In genomic region chr7:42572046-42572445, GRCh38 we compare ENCODE assay signal across 19 cellular contexts.
DNase-seq lines count a peak whose midpoint lies in the region; ATAC-seq and TF ChIP-seq lines count a peak whose summit lies in the region.
"Had no signal": no experiment of that assay in that cellular context is flagged by ENCODE, and none has a peak within 500 bp of the region (broad histone marks: within the 10 kb centered on the region; RNA-seq: fewer than 3 reads in every experiment).

No MANE protein-coding gene starts in this region.

- no peaks in the 10 kb centered on the region for H3K9me3 Mint-ChIP-seq in activated CD4-positive, alpha-beta memory T cell treated with anti-CD3 and anti-CD28 coated beads for 36 hours

- no peaks in the 10 kb centered on the region for H3K27me3 Mint-ChIP-seq in activated CD4-positive, alpha-beta memory T cell treated with anti-CD3 and anti-CD28 coated beads for 36 hours

- H3K4me3 Mint-ChIP-seq in activated CD4-positive, alpha-beta memory T cell treated with anti-CD3 and anti-CD28 coated beads for 36 hours: no peak overlapping the region

- peak overlapping the region; percentile 11 for H3K9ac ChIP-seq in SK-N-MC (ENCODE audit: insufficient read length)

- H3K4me1 Mint-ChIP-seq in activated CD4-positive, alpha-beta memory T cell treated with anti-CD3 and anti-CD28 coated beads for 36 hours (ENCODE audit: low read depth): no peaks in the 10 kb centered on the region

- H3K27ac ChIP-seq in SK-N-MC (no peak overlapping the region), osteoblast (ENCODE audit: low read depth, low read length) (no peak overlapping the region)

- no peak for TF ChIP-seq CTCF in osteoblast (IDR thresholded peaks at IDR 0.05; ENCODE audit: extremely low read depth, low read depth, low read length)

- H3K9me3 ChIP-seq in SK-N-MC (ENCODE audit: low read depth, low read length) (no peaks in the 10 kb centered on the region), osteoblast (ENCODE audit: low read depth, low read length) (no peaks in the 10 kb centered on the region)
- H3K9me3 ChIP-seq: Caco-2, HAP-1 had no signal

- no peaks in the 10 kb centered on the region for H3K79me2 ChIP-seq in osteoblast (ENCODE audit: insufficient read depth, low read length)

- POLR2A ChIA-PET in activated CD4-positive, alpha-beta memory T cell treated with anti-CD3 and anti-CD28 coated beads for 36 hours (lab: Charles Lee): no interaction called here

- peak overlapping the region; percentile 47 for H2AFZ ChIP-seq in osteoblast (ENCODE audit: low read length)

- H3K27ac Mint-ChIP-seq in activated CD4-positive, alpha-beta memory T cell treated with anti-CD3 and anti-CD28 coated beads for 36 hours: no peak overlapping the region

- no peaks in the 10 kb centered on the region for H3K4me1 ChIP-seq in osteoblast (ENCODE audit: insufficient read depth, low read length)
- H3K4me1 ChIP-seq: Caco-2, HAP-1 had no signal

- intact Hi-C loops in activated CD4-positive, alpha-beta memory T cell treated with anti-CD3 and anti-CD28 coated beads for 36 hours (cut with micrococcal nuclease): no loop called here

- H3K4me2 ChIP-seq in osteoblast (ENCODE audit: insufficient read depth, low read length): peak overlapping the region; percentile 48

- H3K4me3 ChIP-seq in SK-N-MC (peak overlapping the region; percentile 69), osteoblast (ENCODE audit: insufficient read depth, low read length) (peak overlapping the region; percentile 17)
- H3K4me3 ChIP-seq: HAP-1 had no signal

- DNase-seq in H4 (ENCODE audit: low spot score) (peak; percentile 92), SK-N-MC (ENCODE audit: low read depth, low spot score) (peak; percentile 89), foreskin melanocyte (peak; percentile 57), osteoblast (ENCODE audit: insufficient read length, low spot score, missing footprints) (no peak), hippocampal formation (lab: John Stamatoyannopoulos, UW) (no peak)
- DNase-seq in activated CD4-positive, alpha-beta memory T cell treated with anti-CD3 and anti-CD28 coated beads for 36 hours: no peak
- DNase-seq: ACHN, Caco-2, GDM1, NCI-H1417, NCI-H187, NCI-H2107, NCI-H510A, NCI-H748 treated with DMSO at 0.1 percent for 48 hours, OCI-M1, SHP77 had no signal

- no peak for ATAC-seq in HG03520 (IDR thresholded peaks at IDR 0.05; ENCODE audit: unreplicated experiment)
- no peak for ATAC-seq in HG03521 (IDR thresholded peaks at IDR 0.05; ENCODE audit: unreplicated experiment)

- CTCF ChIA-PET in activated CD4-positive, alpha-beta memory T cell treated with anti-CD3 and anti-CD28 coated beads for 36 hours (lab: Charles Lee): no interaction called here

- H3K27me3 ChIP-seq in osteoblast (ENCODE audit: insufficient read depth, low read length): peaks cover 7% of the 10 kb centered on the region

- H4K20me1 ChIP-seq in osteoblast (ENCODE audit: insufficient read depth, low read length): no peaks in the 10 kb centered on the region

- no peaks in the 10 kb centered on the region for H3K36me3 ChIP-seq in SK-N-MC (ENCODE audit: insufficient read depth, low read length)
- no peaks in the 10 kb centered on the region for H3K36me3 ChIP-seq in osteoblast (ENCODE audit: insufficient read depth, low read length)
- H3K36me3 ChIP-seq: HAP-1 had no signal

- H3K36me3 Mint-ChIP-seq in activated CD4-positive, alpha-beta memory T cell treated with anti-CD3 and anti-CD28 coated beads for 36 hours: no peaks in the 10 kb centered on the region

Comparison
In these comparisons a context has a peak if more than half of its experiments do, and no peak if none do; other contexts are left out.
1. DNase-seq: peak in H4 (single experiment), SK-N-MC (single experiment) and foreskin melanocyte (single experiment); none in osteoblast (single experiment), activated CD4-positive, alpha-beta memory T cell treated with anti-CD3 and anti-CD28 coated beads for 36 hours (single experiment) and hippocampal formation (0 of 2).